Comparison of ENCODE assay signal across 1 cellular context in the genomic region with DNA sequence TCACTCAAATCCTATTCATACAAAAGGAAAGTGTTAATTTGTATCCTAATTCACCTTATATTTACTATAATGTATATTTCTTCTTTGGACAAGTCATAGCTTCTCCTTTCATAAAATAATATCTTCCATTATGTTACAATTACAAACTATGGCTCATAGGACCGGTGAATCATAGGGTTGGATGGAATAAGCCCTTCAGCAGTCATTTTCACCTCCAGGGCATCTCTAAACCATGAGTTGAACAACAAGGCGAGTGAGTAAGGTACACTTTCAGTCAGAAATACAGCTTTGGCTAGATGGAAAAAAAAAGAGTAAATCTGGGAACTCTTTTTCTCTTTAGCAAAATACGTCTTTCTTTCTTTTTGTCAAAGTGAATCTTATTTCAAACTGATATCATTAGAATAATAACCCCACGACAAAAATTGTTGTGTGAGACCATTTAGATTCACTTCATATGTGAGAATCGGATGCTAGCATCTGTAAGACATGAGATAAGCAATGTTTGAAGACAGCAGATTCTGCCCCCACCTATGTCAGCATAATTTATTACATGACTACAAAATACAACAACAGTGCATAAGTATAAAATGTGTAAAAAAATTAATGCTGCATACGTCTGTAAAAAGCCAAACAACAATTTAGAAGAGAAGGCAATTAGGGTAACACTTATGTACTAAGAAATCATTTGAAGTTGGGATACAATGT.
A peak's percentile ranks its signal among the peaks of the same experiment; 100 is the strongest.
TF ChIP-seq lines count a peak whose summit lies in the region.

No MANE protein-coding gene starts in this region.

TF ChIP-seq in K562, 482 proteins besides CTCF, POLR2A, EP300 and RAD21 (continued from another document and continues in another):
- TF ChIP-seq, protein P1, sequence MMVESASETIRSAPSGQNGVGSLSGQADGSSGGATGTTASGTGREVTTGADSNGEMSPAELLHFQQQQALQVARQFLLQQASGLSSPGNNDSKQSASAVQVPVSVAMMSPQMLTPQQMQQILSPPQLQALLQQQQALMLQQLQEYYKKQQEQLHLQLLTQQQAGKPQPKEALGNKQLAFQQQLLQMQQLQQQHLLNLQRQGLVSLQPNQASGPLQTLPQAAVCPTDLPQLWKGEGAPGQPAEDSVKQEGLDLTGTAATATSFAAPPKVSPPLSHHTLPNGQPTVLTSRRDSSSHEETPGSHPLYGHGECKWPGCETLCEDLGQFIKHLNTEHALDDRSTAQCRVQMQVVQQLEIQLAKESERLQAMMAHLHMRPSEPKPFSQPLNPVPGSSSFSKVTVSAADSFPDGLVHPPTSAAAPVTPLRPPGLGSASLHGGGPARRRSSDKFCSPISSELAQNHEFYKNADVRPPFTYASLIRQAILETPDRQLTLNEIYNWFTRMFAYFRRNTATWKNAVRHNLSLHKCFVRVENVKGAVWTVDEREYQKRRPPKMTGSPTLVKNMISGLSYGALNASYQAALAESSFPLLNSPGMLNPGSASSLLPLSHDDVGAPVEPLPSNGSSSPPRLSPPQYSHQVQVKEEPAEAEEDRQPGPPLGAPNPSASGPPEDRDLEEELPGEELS (CRISPR knock-in tag; IDR thresholded peaks at IDR 0.05; ENCODE audit: borderline replicate concordance) = no peak
- TF ChIP-seq RFX7 (CRISPR knock-in tag; IDR thresholded peaks at IDR 0.05) = no peak
- no peak for TF ChIP-seq MTA2 (IDR thresholded peaks at IDR 0.05; ENCODE audit: low read depth)
- no peak for TF ChIP-seq ILK (tag; IDR thresholded peaks at IDR 0.05; ENCODE audit: borderline replicate concordance, low read depth)
- no peak for TF ChIP-seq CEBPB (tag; IDR thresholded peaks at IDR 0.05)
- TF ChIP-seq ZNF212 (CRISPR knock-in tag; IDR thresholded peaks at IDR 0.05) = no peak
- TF ChIP-seq, protein P2, sequence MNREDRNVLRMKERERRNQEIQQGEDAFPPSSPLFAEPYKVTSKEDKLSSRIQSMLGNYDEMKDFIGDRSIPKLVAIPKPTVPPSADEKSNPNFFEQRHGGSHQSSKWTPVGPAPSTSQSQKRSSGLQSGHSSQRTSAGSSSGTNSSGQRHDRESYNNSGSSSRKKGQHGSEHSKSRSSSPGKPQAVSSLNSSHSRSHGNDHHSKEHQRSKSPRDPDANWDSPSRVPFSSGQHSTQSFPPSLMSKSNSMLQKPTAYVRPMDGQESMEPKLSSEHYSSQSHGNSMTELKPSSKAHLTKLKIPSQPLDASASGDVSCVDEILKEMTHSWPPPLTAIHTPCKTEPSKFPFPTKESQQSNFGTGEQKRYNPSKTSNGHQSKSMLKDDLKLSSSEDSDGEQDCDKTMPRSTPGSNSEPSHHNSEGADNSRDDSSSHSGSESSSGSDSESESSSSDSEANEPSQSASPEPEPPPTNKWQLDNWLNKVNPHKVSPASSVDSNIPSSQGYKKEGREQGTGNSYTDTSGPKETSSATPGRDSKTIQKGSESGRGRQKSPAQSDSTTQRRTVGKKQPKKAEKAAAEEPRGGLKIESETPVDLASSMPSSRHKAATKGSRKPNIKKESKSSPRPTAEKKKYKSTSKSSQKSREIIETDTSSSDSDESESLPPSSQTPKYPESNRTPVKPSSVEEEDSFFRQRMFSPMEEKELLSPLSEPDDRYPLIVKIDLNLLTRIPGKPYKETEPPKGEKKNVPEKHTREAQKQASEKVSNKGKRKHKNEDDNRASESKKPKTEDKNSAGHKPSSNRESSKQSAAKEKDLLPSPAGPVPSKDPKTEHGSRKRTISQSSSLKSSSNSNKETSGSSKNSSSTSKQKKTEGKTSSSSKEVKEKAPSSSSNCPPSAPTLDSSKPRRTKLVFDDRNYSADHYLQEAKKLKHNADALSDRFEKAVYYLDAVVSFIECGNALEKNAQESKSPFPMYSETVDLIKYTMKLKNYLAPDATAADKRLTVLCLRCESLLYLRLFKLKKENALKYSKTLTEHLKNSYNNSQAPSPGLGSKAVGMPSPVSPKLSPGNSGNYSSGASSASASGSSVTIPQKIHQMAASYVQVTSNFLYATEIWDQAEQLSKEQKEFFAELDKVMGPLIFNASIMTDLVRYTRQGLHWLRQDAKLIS (CRISPR knock-in tag; IDR thresholded peaks at IDR 0.05) = no peak
- TF ChIP-seq, protein P3, sequence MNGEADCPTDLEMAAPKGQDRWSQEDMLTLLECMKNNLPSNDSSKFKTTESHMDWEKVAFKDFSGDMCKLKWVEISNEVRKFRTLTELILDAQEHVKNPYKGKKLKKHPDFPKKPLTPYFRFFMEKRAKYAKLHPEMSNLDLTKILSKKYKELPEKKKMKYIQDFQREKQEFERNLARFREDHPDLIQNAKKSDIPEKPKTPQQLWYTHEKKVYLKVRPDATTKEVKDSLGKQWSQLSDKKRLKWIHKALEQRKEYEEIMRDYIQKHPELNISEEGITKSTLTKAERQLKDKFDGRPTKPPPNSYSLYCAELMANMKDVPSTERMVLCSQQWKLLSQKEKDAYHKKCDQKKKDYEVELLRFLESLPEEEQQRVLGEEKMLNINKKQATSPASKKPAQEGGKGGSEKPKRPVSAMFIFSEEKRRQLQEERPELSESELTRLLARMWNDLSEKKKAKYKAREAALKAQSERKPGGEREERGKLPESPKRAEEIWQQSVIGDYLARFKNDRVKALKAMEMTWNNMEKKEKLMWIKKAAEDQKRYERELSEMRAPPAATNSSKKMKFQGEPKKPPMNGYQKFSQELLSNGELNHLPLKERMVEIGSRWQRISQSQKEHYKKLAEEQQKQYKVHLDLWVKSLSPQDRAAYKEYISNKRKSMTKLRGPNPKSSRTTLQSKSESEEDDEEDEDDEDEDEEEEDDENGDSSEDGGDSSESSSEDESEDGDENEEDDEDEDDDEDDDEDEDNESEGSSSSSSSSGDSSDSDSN (IDR thresholded peaks at IDR 0.05; ENCODE audit: borderline replicate concordance in 1 of 2, low read depth in 2 of 2, low read length in 2 of 2) = no peak
- no peak for TF ChIP-seq SMARCC2 (IDR thresholded peaks at IDR 0.05; ENCODE audit: low read depth)
- no peak for TF ChIP-seq NFE2 (IDR thresholded peaks at IDR 0.05; ENCODE audit: low read depth)
- TF ChIP-seq ZC3H4 (CRISPR knock-in tag; IDR thresholded peaks at IDR 0.05; ENCODE audit: borderline replicate concordance) = no peak
- peak; percentile 52 for TF ChIP-seq TAL1 (IDR thresholded peaks at IDR 0.05)
- TF ChIP-seq SOX6 (IDR thresholded peaks at IDR 0.05) = peak; percentile 47; the same call in 1 of the 2 replicates
- no peak for TF ChIP-seq PPARD (CRISPR knock-in tag; IDR thresholded peaks at IDR 0.05)
- TF ChIP-seq ARHGAP35 (IDR thresholded peaks at IDR 0.05; ENCODE audit: partially characterized antibody) = no peak
- no peak for TF ChIP-seq CBFB (CRISPR knock-in tag; IDR thresholded peaks at IDR 0.05)
- TF ChIP-seq MTA3 (IDR thresholded peaks at IDR 0.05; ENCODE audit: borderline replicate concordance) = no peak
- TF ChIP-seq, protein P4, sequence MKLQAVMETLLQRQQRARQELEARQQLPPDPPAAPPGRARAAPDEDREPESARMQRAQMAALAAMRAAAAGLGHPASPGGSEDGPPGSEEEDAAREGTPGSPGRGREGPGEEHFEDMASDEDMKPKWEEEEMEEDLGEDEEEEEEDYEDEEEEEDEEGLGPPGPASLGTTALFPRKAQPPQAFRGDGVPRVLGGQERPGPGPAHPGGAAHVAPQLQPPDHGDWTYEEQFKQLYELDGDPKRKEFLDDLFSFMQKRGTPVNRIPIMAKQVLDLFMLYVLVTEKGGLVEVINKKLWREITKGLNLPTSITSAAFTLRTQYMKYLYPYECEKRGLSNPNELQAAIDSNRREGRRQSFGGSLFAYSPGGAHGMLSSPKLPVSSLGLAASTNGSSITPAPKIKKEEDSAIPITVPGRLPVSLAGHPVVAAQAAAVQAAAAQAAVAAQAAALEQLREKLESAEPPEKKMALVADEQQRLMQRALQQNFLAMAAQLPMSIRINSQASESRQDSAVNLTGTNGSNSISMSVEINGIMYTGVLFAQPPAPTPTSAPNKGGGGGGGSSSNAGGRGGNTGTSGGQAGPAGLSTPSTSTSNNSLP (IDR thresholded peaks at IDR 0.05; ENCODE audit: borderline replicate concordance, low read depth, low read length) = 0 out of 2 replicates have a peak, but pooled peaks have one; percentile 18
- TF ChIP-seq RB1 (IDR thresholded peaks at IDR 0.05; ENCODE audit: low read depth) = no peak
- TF ChIP-seq GATAD2A (IDR thresholded peaks at IDR 0.05) = no peak
- TF ChIP-seq PML (IDR thresholded peaks at IDR 0.05; ENCODE audit: low read length) = 0 out of 2 replicates have a peak, but pooled peaks have one; percentile 37
- TF ChIP-seq C11orf30 (IDR thresholded peaks at IDR 0.05; ENCODE audit: low read depth) = peak; percentile 74
- no peak for TF ChIP-seq MCM5 (IDR thresholded peaks at IDR 0.05; ENCODE audit: low read depth)
- no peak for TF ChIP-seq TARDBP (IDR thresholded peaks at IDR 0.05)
- TF ChIP-seq HLTF (IDR thresholded peaks at IDR 0.05) = no peak
- TF ChIP-seq KLF13 (tag; IDR thresholded peaks at IDR 0.05; ENCODE audit: borderline replicate concordance, low read depth) = no peak
- no peak for TF ChIP-seq ZNF354B (CRISPR knock-in tag; IDR thresholded peaks at IDR 0.05)
- no peak for TF ChIP-seq HDAC6 (IDR thresholded peaks at IDR 0.05; ENCODE audit: low read depth, low read length)
- peak; percentile 52 for TF ChIP-seq CBFA2T3 (IDR thresholded peaks at IDR 0.05)
- no peak for TF ChIP-seq PYGO2 (tag; IDR thresholded peaks at IDR 0.05)
- TF ChIP-seq, protein P5, sequence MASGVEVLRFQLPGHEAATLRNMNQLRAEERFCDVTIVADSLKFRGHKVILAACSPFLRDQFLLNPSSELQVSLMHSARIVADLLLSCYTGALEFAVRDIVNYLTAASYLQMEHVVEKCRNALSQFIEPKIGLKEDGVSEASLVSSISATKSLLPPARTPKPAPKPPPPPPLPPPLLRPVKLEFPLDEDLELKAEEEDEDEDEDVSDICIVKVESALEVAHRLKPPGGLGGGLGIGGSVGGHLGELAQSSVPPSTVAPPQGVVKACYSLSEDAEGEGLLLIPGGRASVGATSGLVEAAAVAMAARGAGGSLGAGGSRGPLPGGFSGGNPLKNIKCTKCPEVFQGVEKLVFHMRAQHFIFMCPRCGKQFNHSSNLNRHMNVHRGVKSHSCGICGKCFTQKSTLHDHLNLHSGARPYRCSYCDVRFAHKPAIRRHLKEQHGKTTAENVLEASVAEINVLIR (CRISPR knock-in tag; IDR thresholded peaks at IDR 0.05) = 0 out of 2 replicates have a peak, but pooled peaks have one; percentile 15
- TF ChIP-seq, protein P6, sequence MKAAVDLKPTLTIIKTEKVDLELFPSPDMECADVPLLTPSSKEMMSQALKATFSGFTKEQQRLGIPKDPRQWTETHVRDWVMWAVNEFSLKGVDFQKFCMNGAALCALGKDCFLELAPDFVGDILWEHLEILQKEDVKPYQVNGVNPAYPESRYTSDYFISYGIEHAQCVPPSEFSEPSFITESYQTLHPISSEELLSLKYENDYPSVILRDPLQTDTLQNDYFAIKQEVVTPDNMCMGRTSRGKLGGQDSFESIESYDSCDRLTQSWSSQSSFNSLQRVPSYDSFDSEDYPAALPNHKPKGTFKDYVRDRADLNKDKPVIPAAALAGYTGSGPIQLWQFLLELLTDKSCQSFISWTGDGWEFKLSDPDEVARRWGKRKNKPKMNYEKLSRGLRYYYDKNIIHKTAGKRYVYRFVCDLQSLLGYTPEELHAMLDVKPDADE (conservative IDR thresholded peaks at IDR 0.05; ENCODE audit: control insufficient read depth, low read depth, low read length) = no peak
- no peak for TF ChIP-seq KLF16 (IDR thresholded peaks at IDR 0.05)
- TF ChIP-seq ZNF561 (CRISPR knock-in tag; conservative IDR thresholded peaks at IDR 0.05) = 0 out of 2 replicates have a peak, but pooled peaks have one; percentile 13
- no peak for TF ChIP-seq NUFIP1 (IDR thresholded peaks at IDR 0.05; ENCODE audit: partially characterized antibody)
- no peak for TF ChIP-seq CBX3 (IDR thresholded peaks at IDR 0.05; ENCODE audit: borderline replicate concordance in 1 of 2, low read length in 2 of 2)
- TF ChIP-seq MECOM (CRISPR knock-in tag; IDR thresholded peaks at IDR 0.05) = 0 out of 2 replicates have a peak, but pooled peaks have one; percentile 12
- TF ChIP-seq BACH1 (tag; IDR thresholded peaks at IDR 0.05) = no peak
- no peak for TF ChIP-seq ZSCAN29 (IDR thresholded peaks at IDR 0.05)
- no peak for TF ChIP-seq HEY1 (CRISPR knock-in tag; IDR thresholded peaks at IDR 0.05; ENCODE audit: borderline replicate concordance)
- no peak for TF ChIP-seq ZNF830 (CRISPR knock-in tag; IDR thresholded peaks at IDR 0.05)
- no peak for TF ChIP-seq ATF1 (CRISPR knock-in tag; IDR thresholded peaks at IDR 0.05)
- TF ChIP-seq ATF1 (tag; IDR thresholded peaks at IDR 0.05) = no peak
- TF ChIP-seq, protein P7, sequence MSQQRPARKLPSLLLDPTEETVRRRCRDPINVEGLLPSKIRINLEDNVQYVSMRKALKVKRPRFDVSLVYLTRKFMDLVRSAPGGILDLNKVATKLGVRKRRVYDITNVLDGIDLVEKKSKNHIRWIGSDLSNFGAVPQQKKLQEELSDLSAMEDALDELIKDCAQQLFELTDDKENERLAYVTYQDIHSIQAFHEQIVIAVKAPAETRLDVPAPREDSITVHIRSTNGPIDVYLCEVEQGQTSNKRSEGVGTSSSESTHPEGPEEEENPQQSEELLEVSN (IDR thresholded peaks at IDR 0.05; ENCODE audit: borderline replicate concordance in 1 of 2, extremely low read depth in 1 of 2, insufficient read depth in 1 of 2, insufficient read length in 1 of 2, low read depth in 1 of 2, low read length in 1 of 2, poor library complexity in 1 of 2, severe bottlenecking in 1 of 2) = no peak
- TF ChIP-seq, protein P8, sequence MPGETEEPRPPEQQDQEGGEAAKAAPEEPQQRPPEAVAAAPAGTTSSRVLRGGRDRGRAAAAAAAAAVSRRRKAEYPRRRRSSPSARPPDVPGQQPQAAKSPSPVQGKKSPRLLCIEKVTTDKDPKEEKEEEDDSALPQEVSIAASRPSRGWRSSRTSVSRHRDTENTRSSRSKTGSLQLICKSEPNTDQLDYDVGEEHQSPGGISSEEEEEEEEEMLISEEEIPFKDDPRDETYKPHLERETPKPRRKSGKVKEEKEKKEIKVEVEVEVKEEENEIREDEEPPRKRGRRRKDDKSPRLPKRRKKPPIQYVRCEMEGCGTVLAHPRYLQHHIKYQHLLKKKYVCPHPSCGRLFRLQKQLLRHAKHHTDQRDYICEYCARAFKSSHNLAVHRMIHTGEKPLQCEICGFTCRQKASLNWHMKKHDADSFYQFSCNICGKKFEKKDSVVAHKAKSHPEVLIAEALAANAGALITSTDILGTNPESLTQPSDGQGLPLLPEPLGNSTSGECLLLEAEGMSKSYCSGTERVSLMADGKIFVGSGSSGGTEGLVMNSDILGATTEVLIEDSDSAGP (CRISPR knock-in tag; IDR thresholded peaks at IDR 0.05) = no peak
- peak; percentile 62; the same call in 1 of the 2 replicates for TF ChIP-seq LEF1 (IDR thresholded peaks at IDR 0.05)
- TF ChIP-seq HMGN3 (IDR thresholded peaks at IDR 0.05; ENCODE audit: borderline replicate concordance, extremely low read depth, insufficient read length, low read depth, low read length) = no peak
- no peak for TF ChIP-seq SIRT6 (IDR thresholded peaks at IDR 0.05; ENCODE audit: low read depth, low read length)
- TF ChIP-seq ZNF384 (IDR thresholded peaks at IDR 0.05; ENCODE audit: low read depth, low read length) = no peak
- no peak for TF ChIP-seq HCFC1 (IDR thresholded peaks at IDR 0.05; ENCODE audit: low read depth, low read length)
